ENCODE assay signal across 1 cellular context in the genomic region with DNA sequence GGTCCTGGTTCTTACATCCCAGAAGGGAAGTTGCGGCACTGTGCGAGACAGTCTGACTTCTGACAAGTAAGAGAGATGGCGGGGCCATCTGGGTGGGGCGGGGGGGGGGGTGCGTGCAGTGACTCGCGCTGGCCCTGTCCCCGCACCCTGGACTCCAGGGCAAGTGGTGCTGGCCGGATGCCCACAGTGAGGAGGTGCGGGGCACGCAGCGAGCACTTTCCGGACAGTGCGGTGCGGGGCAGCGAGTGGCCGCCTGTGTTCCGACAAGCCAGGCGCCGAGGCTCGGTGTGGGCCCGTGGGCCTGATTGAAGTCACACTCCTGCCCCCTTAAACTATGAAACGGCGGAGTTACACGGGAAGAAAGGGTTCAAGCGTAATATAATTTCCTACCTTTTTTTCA.
TF ChIP-seq lines count a peak whose summit lies in the region.

No MANE protein-coding gene starts in this region.

TF ChIP-seq in GM23338, 12 proteins besides CTCF, POLR2A, EP300 and RAD21 (continued from another document):
- TF ChIP-seq, protein P1, sequence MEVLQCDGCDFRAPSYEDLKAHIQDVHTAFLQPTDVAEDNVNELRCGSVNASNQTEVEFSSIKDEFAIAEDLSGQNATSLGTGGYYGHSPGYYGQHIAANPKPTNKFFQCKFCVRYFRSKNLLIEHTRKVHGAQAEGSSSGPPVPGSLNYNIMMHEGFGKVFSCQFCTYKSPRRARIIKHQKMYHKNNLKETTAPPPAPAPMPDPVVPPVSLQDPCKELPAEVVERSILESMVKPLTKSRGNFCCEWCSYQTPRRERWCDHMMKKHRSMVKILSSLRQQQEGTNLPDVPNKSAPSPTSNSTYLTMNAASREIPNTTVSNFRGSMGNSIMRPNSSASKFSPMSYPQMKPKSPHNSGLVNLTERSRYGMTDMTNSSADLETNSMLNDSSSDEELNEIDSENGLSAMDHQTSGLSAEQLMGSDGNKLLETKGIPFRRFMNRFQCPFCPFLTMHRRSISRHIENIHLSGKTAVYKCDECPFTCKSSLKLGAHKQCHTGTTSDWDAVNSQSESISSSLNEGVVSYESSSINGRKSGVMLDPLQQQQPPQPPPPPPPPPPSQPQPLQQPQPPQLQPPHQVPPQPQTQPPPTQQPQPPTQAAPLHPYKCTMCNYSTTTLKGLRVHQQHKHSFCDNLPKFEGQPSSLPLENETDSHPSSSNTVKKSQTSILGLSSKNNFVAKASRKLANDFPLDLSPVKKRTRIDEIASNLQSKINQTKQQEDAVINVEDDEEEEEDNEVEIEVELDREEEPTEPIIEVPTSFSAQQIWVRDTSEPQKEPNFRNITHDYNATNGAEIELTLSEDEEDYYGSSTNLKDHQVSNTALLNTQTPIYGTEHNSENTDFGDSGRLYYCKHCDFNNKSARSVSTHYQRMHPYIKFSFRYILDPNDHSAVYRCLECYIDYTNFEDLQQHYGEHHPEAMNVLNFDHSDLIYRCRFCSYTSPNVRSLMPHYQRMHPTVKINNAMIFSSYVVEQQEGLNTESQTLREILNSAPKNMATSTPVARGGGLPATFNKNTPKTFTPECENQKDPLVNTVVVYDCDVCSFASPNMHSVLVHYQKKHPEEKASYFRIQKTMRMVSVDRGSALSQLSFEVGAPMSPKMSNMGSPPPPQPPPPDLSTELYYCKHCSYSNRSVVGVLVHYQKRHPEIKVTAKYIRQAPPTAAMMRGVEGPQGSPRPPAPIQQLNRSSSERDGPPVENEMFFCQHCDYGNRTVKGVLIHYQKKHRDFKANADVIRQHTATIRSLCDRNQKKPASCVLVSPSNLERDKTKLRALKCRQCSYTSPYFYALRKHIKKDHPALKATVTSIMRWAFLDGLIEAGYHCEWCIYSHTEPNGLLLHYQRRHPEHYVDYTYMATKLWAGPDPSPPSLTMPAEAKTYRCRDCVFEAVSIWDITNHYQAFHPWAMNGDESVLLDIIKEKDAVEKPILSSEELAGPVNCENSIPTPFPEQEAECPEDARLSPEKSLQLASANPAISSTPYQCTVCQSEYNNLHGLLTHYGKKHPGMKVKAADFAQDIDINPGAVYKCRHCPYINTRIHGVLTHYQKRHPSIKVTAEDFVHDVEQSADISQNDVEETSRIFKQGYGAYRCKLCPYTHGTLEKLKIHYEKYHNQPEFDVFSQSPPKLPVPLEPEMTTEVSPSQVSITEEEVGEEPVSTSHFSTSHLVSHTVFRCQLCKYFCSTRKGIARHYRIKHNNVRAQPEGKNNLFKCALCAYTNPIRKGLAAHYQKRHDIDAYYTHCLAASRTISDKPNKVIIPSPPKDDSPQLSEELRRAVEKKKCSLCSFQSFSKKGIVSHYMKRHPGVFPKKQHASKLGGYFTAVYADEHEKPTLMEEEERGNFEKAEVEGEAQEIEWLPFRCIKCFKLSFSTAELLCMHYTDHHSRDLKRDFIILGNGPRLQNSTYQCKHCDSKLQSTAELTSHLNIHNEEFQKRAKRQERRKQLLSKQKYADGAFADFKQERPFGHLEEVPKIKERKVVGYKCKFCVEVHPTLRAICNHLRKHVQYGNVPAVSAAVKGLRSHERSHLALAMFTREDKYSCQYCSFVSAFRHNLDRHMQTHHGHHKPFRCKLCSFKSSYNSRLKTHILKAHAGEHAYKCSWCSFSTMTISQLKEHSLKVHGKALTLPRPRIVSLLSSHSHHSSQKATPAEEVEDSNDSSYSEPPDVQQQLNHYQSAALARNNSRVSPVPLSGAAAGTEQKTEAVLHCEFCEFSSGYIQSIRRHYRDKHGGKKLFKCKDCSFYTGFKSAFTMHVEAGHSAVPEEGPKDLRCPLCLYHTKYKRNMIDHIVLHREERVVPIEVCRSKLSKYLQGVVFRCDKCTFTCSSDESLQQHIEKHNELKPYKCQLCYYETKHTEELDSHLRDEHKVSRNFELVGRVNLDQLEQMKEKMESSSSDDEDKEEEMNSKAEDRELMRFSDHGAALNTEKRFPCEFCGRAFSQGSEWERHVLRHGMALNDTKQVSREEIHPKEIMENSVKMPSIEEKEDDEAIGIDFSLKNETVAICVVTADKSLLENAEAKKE (CRISPR knock-in tag; IDR thresholded peaks at IDR 0.05) = no peak
- no peak for TF ChIP-seq JUNB (IDR thresholded peaks at IDR 0.05; ENCODE audit: unreplicated experiment)
